Comparison of ENCODE assay signal across 1 cellular context in genomic region chr20:6123650-6124014, GRCh38.
TF ChIP-seq lines count a peak whose summit lies in the region.

No MANE protein-coding gene starts in this region.

TF ChIP-seq in HepG2, 621 proteins besides CTCF, POLR2A, EP300 and RAD21 (continued from another document and continues in another):
- no peak for TF ChIP-seq ZNF781 (CRISPR knock-in tag; IDR thresholded peaks at IDR 0.05; ENCODE audit: borderline replicate concordance, not compliant biosample characterization)
- no peak for TF ChIP-seq ZBTB42 (CRISPR knock-in tag; IDR thresholded peaks at IDR 0.05)
- TF ChIP-seq RARG (CRISPR knock-in tag; IDR thresholded peaks at IDR 0.05; ENCODE audit: low read depth) = no peak
- TF ChIP-seq ZNF276 (CRISPR knock-in tag; IDR thresholded peaks at IDR 0.05; ENCODE audit: low read depth) = no peak
- TF ChIP-seq HOXA5 (CRISPR knock-in tag; IDR thresholded peaks at IDR 0.05) = no peak
- TF ChIP-seq HIC2 (CRISPR knock-in tag; IDR thresholded peaks at IDR 0.05; ENCODE audit: low read depth) = no peak
- TF ChIP-seq SPEN (CRISPR knock-in tag; IDR thresholded peaks at IDR 0.05; ENCODE audit: low read depth) = no peak
- no peak for TF ChIP-seq MED8 (CRISPR knock-in tag; IDR thresholded peaks at IDR 0.05; ENCODE audit: insufficient replicate concordance)
- TF ChIP-seq, protein P1, sequence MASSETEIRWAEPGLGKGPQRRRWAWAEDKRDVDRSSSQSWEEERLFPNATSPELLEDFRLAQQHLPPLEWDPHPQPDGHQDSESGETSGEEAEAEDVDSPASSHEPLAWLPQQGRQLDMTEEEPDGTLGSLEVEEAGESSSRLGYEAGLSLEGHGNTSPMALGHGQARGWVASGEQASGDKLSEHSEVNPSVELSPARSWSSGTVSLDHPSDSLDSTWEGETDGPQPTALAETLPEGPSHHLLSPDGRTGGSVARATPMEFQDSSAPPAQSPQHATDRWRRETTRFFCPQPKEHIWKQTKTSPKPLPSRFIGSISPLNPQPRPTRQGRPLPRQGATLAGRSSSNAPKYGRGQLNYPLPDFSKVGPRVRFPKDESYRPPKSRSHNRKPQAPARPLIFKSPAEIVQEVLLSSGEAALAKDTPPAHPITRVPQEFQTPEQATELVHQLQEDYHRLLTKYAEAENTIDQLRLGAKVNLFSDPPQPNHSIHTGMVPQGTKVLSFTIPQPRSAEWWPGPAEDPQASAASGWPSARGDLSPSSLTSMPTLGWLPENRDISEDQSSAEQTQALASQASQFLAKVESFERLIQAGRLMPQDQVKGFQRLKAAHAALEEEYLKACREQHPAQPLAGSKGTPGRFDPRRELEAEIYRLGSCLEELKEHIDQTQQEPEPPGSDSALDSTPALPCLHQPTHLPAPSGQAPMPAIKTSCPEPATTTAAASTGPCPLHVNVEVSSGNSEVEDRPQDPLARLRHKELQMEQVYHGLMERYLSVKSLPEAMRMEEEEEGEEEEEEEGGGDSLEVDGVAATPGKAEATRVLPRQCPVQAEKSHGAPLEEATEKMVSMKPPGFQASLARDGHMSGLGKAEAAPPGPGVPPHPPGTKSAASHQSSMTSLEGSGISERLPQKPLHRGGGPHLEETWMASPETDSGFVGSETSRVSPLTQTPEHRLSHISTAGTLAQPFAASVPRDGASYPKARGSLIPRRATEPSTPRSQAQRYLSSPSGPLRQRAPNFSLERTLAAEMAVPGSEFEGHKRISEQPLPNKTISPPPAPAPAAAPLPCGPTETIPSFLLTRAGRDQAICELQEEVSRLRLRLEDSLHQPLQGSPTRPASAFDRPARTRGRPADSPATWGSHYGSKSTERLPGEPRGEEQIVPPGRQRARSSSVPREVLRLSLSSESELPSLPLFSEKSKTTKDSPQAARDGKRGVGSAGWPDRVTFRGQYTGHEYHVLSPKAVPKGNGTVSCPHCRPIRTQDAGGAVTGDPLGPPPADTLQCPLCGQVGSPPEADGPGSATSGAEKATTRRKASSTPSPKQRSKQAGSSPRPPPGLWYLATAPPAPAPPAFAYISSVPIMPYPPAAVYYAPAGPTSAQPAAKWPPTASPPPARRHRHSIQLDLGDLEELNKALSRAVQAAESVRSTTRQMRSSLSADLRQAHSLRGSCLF (CRISPR knock-in tag; IDR thresholded peaks at IDR 0.05; ENCODE audit: borderline replicate concordance) = 0 out of 2 replicates have a peak, but pooled peaks have one; percentile 4
- TF ChIP-seq KLF9 (CRISPR knock-in tag; IDR thresholded peaks at IDR 0.05; ENCODE audit: low read depth) = no peak
- no peak for TF ChIP-seq GLI4 (CRISPR knock-in tag; IDR thresholded peaks at IDR 0.05; ENCODE audit: borderline replicate concordance)
- no peak for TF ChIP-seq THYN1 (CRISPR knock-in tag; IDR thresholded peaks at IDR 0.05; ENCODE audit: borderline replicate concordance, low read depth)
- TF ChIP-seq CBX1 (IDR thresholded peaks at IDR 0.05; ENCODE audit: low read depth) = no peak
- TF ChIP-seq, protein P2, sequence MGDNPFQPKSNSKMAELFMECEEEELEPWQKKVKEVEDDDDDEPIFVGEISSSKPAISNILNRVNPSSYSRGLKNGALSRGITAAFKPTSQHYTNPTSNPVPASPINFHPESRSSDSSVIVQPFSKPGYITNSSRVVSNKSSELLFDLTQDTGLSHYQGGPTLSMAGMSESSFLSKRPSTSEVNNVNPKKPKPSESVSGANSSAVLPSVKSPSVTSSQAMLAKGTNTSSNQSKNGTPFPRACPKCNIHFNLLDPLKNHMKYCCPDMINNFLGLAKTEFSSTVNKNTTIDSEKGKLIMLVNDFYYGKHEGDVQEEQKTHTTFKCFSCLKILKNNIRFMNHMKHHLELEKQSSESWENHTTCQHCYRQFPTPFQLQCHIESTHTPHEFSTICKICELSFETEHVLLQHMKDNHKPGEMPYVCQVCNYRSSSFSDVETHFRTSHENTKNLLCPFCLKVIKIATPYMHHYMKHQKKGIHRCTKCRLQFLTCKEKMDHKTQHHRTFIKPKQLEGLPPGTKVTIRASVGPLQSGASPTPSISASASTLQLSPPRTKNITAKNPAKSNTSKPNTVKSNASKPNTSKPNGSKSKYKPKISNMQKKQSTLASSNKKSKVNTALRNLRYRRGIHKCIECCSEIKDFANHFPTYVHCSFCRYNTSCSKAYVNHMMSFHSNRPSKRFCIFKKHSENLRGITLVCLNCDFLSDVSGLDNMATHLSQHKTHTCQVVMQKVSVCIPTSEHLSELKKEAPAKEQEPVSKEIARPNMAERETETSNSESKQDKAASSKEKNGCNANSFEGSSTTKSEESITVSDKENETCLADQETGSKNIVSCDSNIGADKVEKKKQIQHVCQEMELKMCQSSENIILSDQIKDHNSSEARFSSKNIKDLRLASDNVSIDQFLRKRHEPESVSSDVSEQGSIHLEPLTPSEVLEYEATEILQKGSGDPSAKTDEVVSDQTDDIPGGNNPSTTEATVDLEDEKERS (CRISPR knock-in tag; IDR thresholded peaks at IDR 0.05) = no peak
- TF ChIP-seq ATF7 (IDR thresholded peaks at IDR 0.05) = no peak
- no peak for TF ChIP-seq ATF7 (CRISPR knock-in tag; IDR thresholded peaks at IDR 0.05)
- TF ChIP-seq ZNF143 (CRISPR knock-in tag; IDR thresholded peaks at IDR 0.05) = no peak
- TF ChIP-seq ZNF260 (CRISPR knock-in tag; IDR thresholded peaks at IDR 0.05; ENCODE audit: borderline replicate concordance, low read depth) = no peak
- TF ChIP-seq CERS6 (CRISPR knock-in tag; IDR thresholded peaks at IDR 0.05) = peak; percentile 5; the same call in 1 of the 2 replicates
- 0 out of 2 replicates have a peak, but pooled peaks have one; percentile 31 for TF ChIP-seq RELA (CRISPR knock-in tag; IDR thresholded peaks at IDR 0.05)
- 0 out of 2 replicates have a peak, but pooled peaks have one; percentile 50 for TF ChIP-seq HOMEZ (CRISPR knock-in tag; IDR thresholded peaks at IDR 0.05; ENCODE audit: low read depth)
- TF ChIP-seq JUNB (CRISPR knock-in tag; IDR thresholded peaks at IDR 0.05; ENCODE audit: borderline replicate concordance) = no peak
- no peak; the same call in 1 of the 2 replicates for TF ChIP-seq HDAC1 (CRISPR knock-in tag; IDR thresholded peaks at IDR 0.05)
- TF ChIP-seq, protein P3, sequence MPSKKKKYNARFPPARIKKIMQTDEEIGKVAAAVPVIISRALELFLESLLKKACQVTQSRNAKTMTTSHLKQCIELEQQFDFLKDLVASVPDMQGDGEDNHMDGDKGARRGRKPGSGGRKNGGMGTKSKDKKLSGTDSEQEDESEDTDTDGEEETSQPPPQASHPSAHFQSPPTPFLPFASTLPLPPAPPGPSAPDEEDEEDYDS (CRISPR knock-in tag; IDR thresholded peaks at IDR 0.05) = peak; percentile 74; the same call in 1 of the 2 replicates
- TF ChIP-seq FOXP1 (IDR thresholded peaks at IDR 0.05) = no peak
- TF ChIP-seq FOXP1 (CRISPR knock-in tag; IDR thresholded peaks at IDR 0.05) = peak; percentile 25; the same call in 1 of the 2 replicates
- peak; percentile 36; the same call in 1 of the 2 replicates for TF ChIP-seq EHMT2 (IDR thresholded peaks at IDR 0.05; ENCODE audit: borderline replicate concordance, low read depth, low read length)
- TF ChIP-seq MED1 (CRISPR knock-in tag; IDR thresholded peaks at IDR 0.05) = no peak
- TF ChIP-seq ZBTB1 (CRISPR knock-in tag; IDR thresholded peaks at IDR 0.05; ENCODE audit: borderline replicate concordance) = no peak
- no peak for TF ChIP-seq NONO (IDR thresholded peaks at IDR 0.05)
- no peak for TF ChIP-seq NONO (CRISPR knock-in tag; conservative IDR thresholded peaks at IDR 0.05)
- no peak for TF ChIP-seq TRAFD1 (CRISPR knock-in tag; IDR thresholded peaks at IDR 0.05; ENCODE audit: borderline replicate concordance)
- no peak; the same call in 1 of the 2 replicates for TF ChIP-seq HMG20A (CRISPR knock-in tag; IDR thresholded peaks at IDR 0.05; ENCODE audit: borderline replicate concordance)
- TF ChIP-seq AGO2 (optimal IDR thresholded peaks at IDR 0.05; ENCODE audit: low read depth, low read length) = no peak
- TF ChIP-seq ZNF878 (CRISPR knock-in tag; IDR thresholded peaks at IDR 0.05) = no peak
- no peak for TF ChIP-seq GABPA (IDR thresholded peaks at IDR 0.05; ENCODE audit: low read depth, low read length)
- TF ChIP-seq GABPA (CRISPR knock-in tag; IDR thresholded peaks at IDR 0.05; ENCODE audit: low read depth) = no peak
- no peak; the same call in 1 of the 2 replicates for TF ChIP-seq AHR (CRISPR knock-in tag; IDR thresholded peaks at IDR 0.05)
- 0 out of 2 replicates have a peak, but pooled peaks have one; percentile 0 for TF ChIP-seq SSRP1 (CRISPR knock-in tag; IDR thresholded peaks at IDR 0.05)
- peak; percentile 71; the same call in 1 of the 2 replicates for TF ChIP-seq TCF7 (IDR thresholded peaks at IDR 0.05; ENCODE audit: low read depth)
- 0 out of 2 replicates have a peak, but pooled peaks have one; percentile 25 for TF ChIP-seq KLF11 (CRISPR knock-in tag; IDR thresholded peaks at IDR 0.05)
- TF ChIP-seq, protein P4, sequence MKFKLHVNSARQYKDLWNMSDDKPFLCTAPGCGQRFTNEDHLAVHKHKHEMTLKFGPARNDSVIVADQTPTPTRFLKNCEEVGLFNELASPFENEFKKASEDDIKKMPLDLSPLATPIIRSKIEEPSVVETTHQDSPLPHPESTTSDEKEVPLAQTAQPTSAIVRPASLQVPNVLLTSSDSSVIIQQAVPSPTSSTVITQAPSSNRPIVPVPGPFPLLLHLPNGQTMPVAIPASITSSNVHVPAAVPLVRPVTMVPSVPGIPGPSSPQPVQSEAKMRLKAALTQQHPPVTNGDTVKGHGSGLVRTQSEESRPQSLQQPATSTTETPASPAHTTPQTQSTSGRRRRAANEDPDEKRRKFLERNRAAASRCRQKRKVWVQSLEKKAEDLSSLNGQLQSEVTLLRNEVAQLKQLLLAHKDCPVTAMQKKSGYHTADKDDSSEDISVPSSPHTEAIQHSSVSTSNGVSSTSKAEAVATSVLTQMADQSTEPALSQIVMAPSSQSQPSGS (CRISPR knock-in tag; IDR thresholded peaks at IDR 0.05) = no peak
- no peak for TF ChIP-seq CCDC6 (CRISPR knock-in tag; IDR thresholded peaks at IDR 0.05)
- no peak for TF ChIP-seq REL (CRISPR knock-in tag; conservative IDR thresholded peaks at IDR 0.05)
- TF ChIP-seq ZNF205 (CRISPR knock-in tag; IDR thresholded peaks at IDR 0.05) = no peak
- TF ChIP-seq SMAD1 (CRISPR knock-in tag; IDR thresholded peaks at IDR 0.05; ENCODE audit: borderline replicate concordance, low read depth) = no peak
- TF ChIP-seq ZNF792 (CRISPR knock-in tag; IDR thresholded peaks at IDR 0.05) = no peak; the same call in 1 of the 2 replicates
- no peak for TF ChIP-seq PHF20 (CRISPR knock-in tag; IDR thresholded peaks at IDR 0.05)
- TF ChIP-seq SIN3B (IDR thresholded peaks at IDR 0.05; ENCODE audit: low read length) = no peak
- no peak for TF ChIP-seq RFX3 (CRISPR knock-in tag; IDR thresholded peaks at IDR 0.05)
